Comparison of ENCODE assay signal across 8 cellular contexts in the genomic region with DNA sequence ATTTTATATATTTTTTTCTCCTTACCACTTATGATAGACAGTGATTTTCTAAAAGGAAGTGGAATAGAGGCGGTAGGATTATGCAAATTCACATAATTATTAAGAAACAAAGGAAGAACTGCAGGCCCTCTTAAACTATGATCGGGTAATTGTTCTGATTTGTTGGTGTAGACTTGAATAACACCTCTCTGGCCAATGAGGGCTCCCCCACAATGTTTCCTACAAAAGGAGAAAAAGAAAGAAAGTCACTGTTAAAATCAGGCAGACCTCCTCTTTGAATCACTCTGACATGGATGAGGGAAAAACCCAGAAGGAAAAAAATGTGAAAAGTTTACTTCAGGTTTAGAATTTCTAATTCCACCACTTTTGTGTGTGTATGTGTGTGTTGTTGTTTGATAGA.
"Had no signal": no experiment of that assay in that cellular context is flagged by ENCODE, and none has a peak within 500 bp of the region (broad histone marks: within the 10 kb centered on the region; RNA-seq: fewer than 3 reads in every experiment).

No MANE protein-coding gene starts in this region.

- H3K4me2 ChIP-seq: KMS-11 had no signal

- H3K36me3 Mint-ChIP-seq: IgD-negative memory B cell had no signal

- ATAC-seq: HepG2, K562 had no signal

- H3K4me3 Mint-ChIP-seq: IgD-negative memory B cell had no signal

- H3K27ac Mint-ChIP-seq: IgD-negative memory B cell had no signal

- H3K4me1 Mint-ChIP-seq: IgD-negative memory B cell had no signal

- H3K27ac ChIP-seq: HL-60, KMS-11 had no signal

- H3K27me3 Mint-ChIP-seq: IgD-negative memory B cell had no signal

- H3K4me3 ChIP-seq: K562 had no signal

- DNase-seq: IMR-90, KBM-7, KG1 had no signal
